Comparison of ENCODE assay signal across 8 cellular contexts in genomic region chr2:144449028-144449406, GRCh38.
DNase-seq lines count a peak whose midpoint lies in the region; ATAC-seq, FAIRE-seq and TF ChIP-seq lines count a peak whose summit lies in the region.

No MANE protein-coding gene starts in this region.

- TF ChIP-seq RAD21 in A549 (conservative IDR thresholded peaks at IDR 0.05 in 1 of 2, IDR thresholded peaks at IDR 0.05 in 1 of 2): no peak
- TF ChIP-seq RAD21 in HepG2 (CRISPR knock-in tag; IDR thresholded peaks at IDR 0.05): no peak

- no peak overlapping the region for H2AFZ ChIP-seq in HepG2 (ENCODE audit: low read length)
- H2AFZ ChIP-seq in MM.1S (ENCODE audit: low read length): no peak overlapping the region

- no peaks in the 10 kb centered on the region for H3K27me3 ChIP-seq in brain microvascular endothelial cell (replicated peaks)
- H3K27me3 ChIP-seq in HepG2 (ENCODE audit: control insufficient read depth in 1 of 2, insufficient read depth in 2 of 2, low read length in 2 of 2): peaks cover 0 to 13% of the 10 kb centered on the region in 2 experiments; a peak in 2 of 5 replicates
- H3K27me3 ChIP-seq in MM.1S (replicated peaks; ENCODE audit: insufficient read depth, low read length): no peaks in the 10 kb centered on the region

- 86% methylated on average over 7 of the region's 7 CpGs for WGBS in A549 (ENCODE audit: missing lambda C conversion rate)
- 27% methylated on average over 7 of the region's 7 CpGs for WGBS in HepG2 (ENCODE audit: low lambda C conversion rate)

- no TSS peak for BruUV-seq in HepG2 (replicated peaks; lab: Mats Ljungman, UMichigan)

- no peak overlapping the region for H3K27ac ChIP-seq in A549
- H3K27ac ChIP-seq in brain microvascular endothelial cell: no peak overlapping the region
- H3K27ac ChIP-seq in HepG2 (ENCODE audit: extremely low read length, insufficient read depth, low read length): no peak overlapping the region
- H3K27ac ChIP-seq in MM.1S (ENCODE audit: low read length): no peak overlapping the region

- H3K79me2 ChIP-seq in HepG2 (ENCODE audit: insufficient read depth, low read length) (no peaks in the 10 kb centered on the region), MM.1S (ENCODE audit: low read length) (no peaks in the 10 kb centered on the region)

- H3K4me2 ChIP-seq in A549 (no peak overlapping the region), HepG2 (ENCODE audit: low read depth, low read length) (no peak overlapping the region), MM.1S (ENCODE audit: low read depth, low read length) (no peak overlapping the region)

- POLR2A ChIA-PET in A549 (lab: Yijun Ruan, JAX) (no interaction called here), HepG2 (lab: Yijun Ruan, JAX) (no interaction called here)

- H3K9ac ChIP-seq in HepG2 (ENCODE audit: insufficient read depth, low read depth, low read length): no peak overlapping the region
- H3K9ac ChIP-seq in MM.1S (ENCODE audit: low read length): no peak overlapping the region

- no peak for TF ChIP-seq POLR2A in A549 (IDR thresholded peaks at IDR 0.05; ENCODE audit: low read length)
- no peak for TF ChIP-seq POLR2A in HepG2 (IDR thresholded peaks at IDR 0.05; ENCODE audit: insufficient read depth in 1 of 2, low read depth in 2 of 2, low read length in 2 of 2)

- TF ChIP-seq EP300 in A549 (IDR thresholded peaks at IDR 0.05) (no peak), HepG2 (IDR thresholded peaks at IDR 0.05; ENCODE audit: low read depth in 2 of 2, low read length in 2 of 2) (no peak), HepG2 (CRISPR knock-in tag; IDR thresholded peaks at IDR 0.05; ENCODE audit: borderline replicate concordance) (no peak)

- no peaks in the 10 kb centered on the region for H3K9me2 ChIP-seq in MM.1S (replicated peaks; ENCODE audit: insufficient read depth, low read length)

- no peak for FAIRE-seq in A549 (lab: Jason Lieb, UNC)
- no peak for FAIRE-seq in HepG2 (lab: Jason Lieb, UNC)

- H3K4me1 ChIP-seq in A549: peaks cover 11% of the 10 kb centered on the region
- H3K4me1 ChIP-seq in HepG2 (ENCODE audit: insufficient read depth, low read length): no peaks in the 10 kb centered on the region
- no peaks in the 10 kb centered on the region for H3K4me1 ChIP-seq in MM.1S (ENCODE audit: low read length)

- CTCF ChIA-PET in A549 (lab: Yijun Ruan, JAX) (interaction anchor here (0.9 to 1.8 kb wide), 3 partner anchors 11 to 72 kb away, joined by 3 to 5 read pairs (median 3); no protein-coding TSS in a partner anchor), HepG2 (lab: Yijun Ruan, JAX; ENCODE audit: low intra/inter-chr PET ratio, low total read pairs) (no interaction called here)

- TF ChIP-seq CTCF in A549 (IDR thresholded peaks at IDR 0.05) (peak; percentile 18; the same call in 2 of the 3 replicates), GM20000 (IDR thresholded peaks at IDR 0.05; ENCODE audit: extremely low read depth, missing control alignments) (no peak), brain microvascular endothelial cell (IDR thresholded peaks at IDR 0.05; ENCODE audit: low read depth, low read length, missing control alignments) (peak; percentile 53), HepG2 (CRISPR knock-in tag; IDR thresholded peaks at IDR 0.05) (peak; percentile 39; the same call in 1 of the 2 replicates), MM.1S (IDR thresholded peaks at IDR 0.05; ENCODE audit: low read length) (no peak)

- H3K9me3 ChIP-seq in A549: no peaks in the 10 kb centered on the region
- H3K9me3 ChIP-seq in HepG2 (ENCODE audit: low read length): no peaks in the 10 kb centered on the region
- no peaks in the 10 kb centered on the region for H3K9me3 ChIP-seq in MM.1S (replicated peaks; ENCODE audit: insufficient read depth, low read length)

- H4K20me1 ChIP-seq in HepG2 (ENCODE audit: insufficient read depth, low read length) (no peaks in the 10 kb centered on the region), MM.1S (ENCODE audit: insufficient read depth, low read length) (no peaks in the 10 kb centered on the region)

- no peaks in the 10 kb centered on the region for H3F3A ChIP-seq in MM.1S (ENCODE audit: insufficient read depth, low read length)

- H3K4me3 ChIP-seq in A549: no peak overlapping the region
- no peak overlapping the region for H3K4me3 ChIP-seq in brain microvascular endothelial cell (ENCODE audit: low read depth, low read length)
- H3K4me3 ChIP-seq in HepG2 (replicated peaks in 1 of 3; ENCODE audit: insufficient read depth in 1 of 3, low read depth in 2 of 3, low read length in 3 of 3): no peak overlapping the region
- H3K4me3 ChIP-seq in MM.1S (ENCODE audit: low read length): no peak overlapping the region

- H3K36me3 ChIP-seq in brain microvascular endothelial cell (replicated peaks) (peaks cover 5% of the 10 kb centered on the region), HepG2 (replicated peaks in 1 of 2; ENCODE audit: control insufficient read depth in 1 of 2, insufficient read depth in 2 of 2, low read length in 2 of 2) (no peaks in the 10 kb centered on the region), MM.1S (replicated peaks; ENCODE audit: insufficient read depth, low read length) (no peaks in the 10 kb centered on the region)

- DNase-seq in A549 (ENCODE audit: low read depth in 1 of 2, low spot score in 1 of 2): peak in 1 of 2 experiments; percentile 7
- peak; percentile 6 for DNase-seq in GM20000 (ENCODE audit: low spot score)
- DNase-seq in brain microvascular endothelial cell: no peak
- no peak for DNase-seq in HepG2 (ENCODE audit: low spot score)
- DNase-seq in activated effector memory CD4-positive, alpha-beta T cell treated with Interleukin-2 at 50 U/mL for 16 hours: no peak
- DNase-seq in activated CD4-positive, alpha-beta T cell treated with anti-CD3 and anti-CD28 coated beads, Interleukin-2, amount 50 U/mL, for 48 hours: no peak
- DNase-seq in MM.1S: no peak
- DNase-seq in HuH-7.5 (ENCODE audit: low spot score): no peak

- intact Hi-C loops in HepG2 (cut with micrococcal nuclease; ENCODE audit: unreplicated experiment): no loop called here

- peak in 1 of 2 experiments; percentile 49; a peak in 3 of 6 replicates for ATAC-seq in A549
- peak; percentile 84 for ATAC-seq in HepG2

- in situ Hi-C loops in brain microvascular endothelial cell (cut with HindIII; ENCODE audit: low pct_ligation_motif_present, low sequenced_read_pairs): no loop called here
- in situ Hi-C loops in HepG2 (cut with HindIII; ENCODE audit: extremely low pct_ligation_motif_present, low pct_unique_long_range_greater_than_20kb): no loop called here

TF ChIP-seq in A549, 52 proteins besides CTCF, POLR2A, EP300 and RAD21:
- TF ChIP-seq KDM1A (IDR thresholded peaks at IDR 0.05; ENCODE audit: low read depth) (no peak), FOSL2 (IDR thresholded peaks at IDR 0.05) (no peak), FOSL2 (CRISPR knock-in tag; IDR thresholded peaks at IDR 0.05) (no peak), RFX5 (IDR thresholded peaks at IDR 0.05) (no peak), FOSB (CRISPR knock-in tag; IDR thresholded peaks at IDR 0.05) (no peak), SMC3 (IDR thresholded peaks at IDR 0.05) (0 out of 3 replicates have a peak, but pooled peaks have one; percentile 7)

TF ChIP-seq in HepG2, 621 proteins besides CTCF, POLR2A, EP300 and RAD21:
- TF ChIP-seq FOXK2 (IDR thresholded peaks at IDR 0.05) (no peak), ZNF607 (CRISPR knock-in tag; IDR thresholded peaks at IDR 0.05; ENCODE audit: borderline replicate concordance) (no peak), PRMT3 (CRISPR knock-in tag; IDR thresholded peaks at IDR 0.05; ENCODE audit: borderline replicate concordance, low read depth) (no peak), PLRG1 (conservative IDR thresholded peaks at IDR 0.05) (no peak), FOXC1 (CRISPR knock-in tag; IDR thresholded peaks at IDR 0.05; ENCODE audit: borderline replicate concordance) (no peak), MXD4 (CRISPR knock-in tag; IDR thresholded peaks at IDR 0.05) (no peak)

Comparison
In these comparisons a context has a peak if more than half of its experiments do, and no peak if none do; other contexts are left out.
1. CTCF ChIP-seq: peak in A549 (single experiment), brain microvascular endothelial cell (single experiment) and HepG2 (single experiment); none in GM20000 (single experiment) and MM.1S (single experiment).
2. Of the 38 proteins assayed by ChIP-seq in both HepG2 and A549: peak only in HepG2: none; only in A549: SMC3; in both: CTCF; in neither: 36.